Comparison of ENCODE assay signal across 10 cellular contexts in genomic region chr13:80337011-80337688, GRCh38. TPM values are rescaled to one million over a fixed set of nuclear protein-coding genes. Genes with fewer than 3 reads are reported as not detected.
DNase-seq lines count a peak whose midpoint lies in the region; ATAC-seq and TF ChIP-seq lines count a peak whose summit lies in the region.
"Had no signal": no experiment of that assay in that cellular context is flagged by ENCODE, and none has a peak within 500 bp of the region (broad histone marks: within the 10 kb centered on the region; RNA-seq: fewer than 3 reads in every experiment).

No MANE protein-coding gene starts in this region.

- peak; percentile 9 for ATAC-seq in Panc1
- no peak for ATAC-seq in GM21515 (IDR thresholded peaks at IDR 0.05; ENCODE audit: unreplicated experiment)
- ATAC-seq in GM18861 (IDR thresholded peaks at IDR 0.05; ENCODE audit: unreplicated experiment) = no peak

- peak overlapping the region in 1 of 2 experiments; percentile 78 for H3K14ac ChIP-seq in mesenchymal stem cell (ENCODE audit: low read length in 2 of 2)

- H3K36me3 Mint-ChIP-seq in endodermal cell (ENCODE audit: low read depth) = peaks cover 33% of the 10 kb centered on the region

- H3K4me1 ChIP-seq in Panc1 (ENCODE audit: control insufficient read depth, insufficient read depth, low read length) (peaks cover 13% of the 10 kb centered on the region; the same call in 1 of the 2 replicates), endodermal cell (ENCODE audit: control insufficient read depth, insufficient read depth, low read length) (no peaks in the 10 kb centered on the region), mesenchymal stem cell (ENCODE audit: control insufficient read depth, insufficient read depth, low read depth, low read length) (peaks cover 9% of the 10 kb centered on the region), tibial artery (peaks cover 0 to 42% (median 10%) of the 10 kb centered on the region in 4 donors)

- peaks cover 26% of the 10 kb centered on the region for H3K4me1 Mint-ChIP-seq in endodermal cell

- H3K4me2 ChIP-seq in mesenchymal stem cell (ENCODE audit: low read length, poor library complexity, severe bottlenecking) = peak overlapping the region; percentile 64

- H3K9ac ChIP-seq in endodermal cell (ENCODE audit: extremely low read depth, low read length, poor library complexity, severe bottlenecking) (peak overlapping the region; percentile 100), mesenchymal stem cell (ENCODE audit: low read length) (peak overlapping the region; percentile 98)

- CTCF ChIA-PET in Panc1 (lab: Charles Lee) = no interaction called here

- no TSS peak for BruUV-seq in Panc1 (replicated peaks; lab: Mats Ljungman, UMichigan)

- no peak overlapping the region for H3K4me3 Mint-ChIP-seq in endodermal cell
- H3K4me3 Mint-ChIP-seq: dendritic cell treated with granulocyte-macrophage colony-stimulating factor and Interleukin-4, amounts not matched to agents 40 ng/mL and 50 ng/mL, for 4 days had no signal

- H3K36me3 ChIP-seq in Panc1 (ENCODE audit: control insufficient read depth, insufficient read depth, low read length) (peaks cover 10% of the 10 kb centered on the region), endodermal cell (ENCODE audit: control insufficient read depth, insufficient read depth, low read length) (peaks cover 65% of the 10 kb centered on the region), mesenchymal stem cell (ENCODE audit: control insufficient read depth in 1 of 2, insufficient read depth in 2 of 2, low read depth in 1 of 2, low read length in 2 of 2) (peaks cover 13 to 47% of the 10 kb centered on the region in 2 experiments), tibial artery (peaks cover 14 to 21% (median 19%) of the 10 kb centered on the region in 3 donors)

- no peak overlapping the region for H4K8ac ChIP-seq in mesenchymal stem cell (ENCODE audit: low read length)

- H2AFZ ChIP-seq in mesenchymal stem cell (ENCODE audit: low read depth, low read length) = no peak overlapping the region

- H3K27ac ChIP-seq in Panc1 (ENCODE audit: low read length) (peak overlapping the region; percentile 96), endodermal cell (ENCODE audit: low read depth, low read length) (no peak overlapping the region), mesenchymal stem cell (ENCODE audit: low read length, poor library complexity, severe bottlenecking) (peak overlapping the region; percentile 51), tibial artery (peak overlapping the region; percentile 89 to 93)

- H3K27ac Mint-ChIP-seq in endodermal cell = peak overlapping the region; percentile 66
- H3K27ac Mint-ChIP-seq: dendritic cell treated with granulocyte-macrophage colony-stimulating factor and Interleukin-4, amounts not matched to agents 40 ng/mL and 50 ng/mL, for 4 days had no signal

- no peak overlapping the region for H2BK120ac ChIP-seq in mesenchymal stem cell (ENCODE audit: low read depth, low read length)

- H3K4me3 ChIP-seq in Panc1 (ENCODE audit: low read depth in 2 of 2, low read length in 2 of 2) = peak overlapping the region; percentile 90
- H3K4me3 ChIP-seq in endodermal cell (ENCODE audit: low read length) = peak overlapping the region; percentile 99
- peak overlapping the region; percentile 59 to 98 for H3K4me3 ChIP-seq in mesenchymal stem cell (ENCODE audit: insufficient read depth in 1 of 2, low read depth in 1 of 2, low read length in 2 of 2)
- peak overlapping the region; percentile 77 to 80 for H3K4me3 ChIP-seq in tibial artery

- peak overlapping the region in 1 of 2 experiments; percentile 86 for H3K23ac ChIP-seq in mesenchymal stem cell (ENCODE audit: low read length in 2 of 2)

- H3K27me3 Mint-ChIP-seq in endodermal cell (ENCODE audit: insufficient read depth) = no peaks in the 10 kb centered on the region

- no peak overlapping the region for H2BK15ac ChIP-seq in mesenchymal stem cell (ENCODE audit: low read depth, poor library complexity, severe bottlenecking)

- H3K18ac ChIP-seq in mesenchymal stem cell (ENCODE audit: low read depth in 1 of 2, low read length in 2 of 2) = peak overlapping the region in 1 of 2 experiments; percentile 75

- no peak overlapping the region for H2BK5ac ChIP-seq in mesenchymal stem cell (ENCODE audit: low read depth, low read length, poor library complexity, severe bottlenecking)

- intact Hi-C loops in Panc1 (cut with micrococcal nuclease; ENCODE audit: unreplicated experiment) = loop anchor here (10.0 kb wide), 2 partner anchors 202 to 292 kb away; no protein-coding TSS in a partner anchor
- intact Hi-C loops in tibial artery (cut with DNase I; ENCODE audit: low total_unique reads) = loop anchor here (10.0 kb wide), 2 partner anchors 212 to 292 kb away; no protein-coding TSS in a partner anchor

- H4K91ac ChIP-seq in mesenchymal stem cell (ENCODE audit: low read length) = peak overlapping the region; percentile 1

- no peak for DNase-seq in Panc1 (ENCODE audit: low read depth, low spot score)
- peak; percentile 56 for DNase-seq in endodermal cell
- no peak for DNase-seq in mesenchymal stem cell
- no peak for DNase-seq in tibial artery
- no peak for DNase-seq in stimulated activated naive CD4-positive, alpha-beta T cell treated with Interleukin-2 at 50 U/mL for 16 hours (lab: John Stamatoyannopoulos, UW)
- no peak for DNase-seq in 8988T
- DNase-seq: NCI-H2029 had no signal

- H3K9me3 Mint-ChIP-seq in endodermal cell = no peaks in the 10 kb centered on the region
- H3K9me3 Mint-ChIP-seq: dendritic cell treated with granulocyte-macrophage colony-stimulating factor and Interleukin-4, amounts not matched to agents 40 ng/mL and 50 ng/mL, for 4 days had no signal

- 31 to 43% methylated on average over 19 to 26 of the region's 26 CpGs for WGBS in endodermal cell (ENCODE audit: insufficient coverage in 1 of 2, insufficient read length in 1 of 2), 2 experiments
- WGBS in mesenchymal stem cell = 25% methylated on average over 26 of the region's 26 CpGs

- no peaks in the 10 kb centered on the region for H3K79me1 ChIP-seq in mesenchymal stem cell (replicated peaks; ENCODE audit: low read length, poor library complexity, severe bottlenecking)

- TF ChIP-seq CTCF in Panc1 (IDR thresholded peaks at IDR 0.05) (no peak), endodermal cell (conservative IDR thresholded peaks at IDR 0.05) (no peak), tibial artery (IDR thresholded peaks at IDR 0.05) (no peak)

- H2BK12ac ChIP-seq in mesenchymal stem cell (ENCODE audit: low read length in 2 of 2) = peak overlapping the region in 1 of 2 experiments; percentile 84

- in situ Hi-C loops in Panc1 (cut with HindIII; ENCODE audit: low pct_unique_long_range_greater_than_20kb, low sequenced_read_pairs) = no loop called here

- H3K4ac ChIP-seq in mesenchymal stem cell (ENCODE audit: low read depth in 1 of 2, low read length in 2 of 2) = peak overlapping the region in 1 of 2 experiments; percentile 74

- POLR2A ChIA-PET in Panc1 (lab: Charles Lee) = no interaction called here

- H3K27me3 ChIP-seq in Panc1 (ENCODE audit: control insufficient read depth, insufficient read depth, low read length) (no peaks in the 10 kb centered on the region), endodermal cell (ENCODE audit: control insufficient read depth, insufficient read depth, low read length, poor library complexity, severe bottlenecking) (no peaks in the 10 kb centered on the region), mesenchymal stem cell (ENCODE audit: control insufficient read depth in 1 of 2, insufficient read depth in 1 of 2, low read length in 2 of 2) (no peaks in the 10 kb centered on the region), tibial artery (no peaks in the 10 kb centered on the region)

- no peak overlapping the region for H2AK5ac ChIP-seq in mesenchymal stem cell (ENCODE audit: low read length, severe bottlenecking)

- H3K9me3 ChIP-seq in Panc1 (ENCODE audit: control insufficient read depth, insufficient read depth, low read depth, low read length) (no peaks in the 10 kb centered on the region), endodermal cell (ENCODE audit: control insufficient read depth, low read length) (peaks cover 6% of the 10 kb centered on the region), mesenchymal stem cell (ENCODE audit: control insufficient read depth, low read length) (no peaks in the 10 kb centered on the region), tibial artery (no peaks in the 10 kb centered on the region)

RNA-seq across cellular contexts. Expression of gene SPRY2, which starts 3.8 kb away (rescaled TPM):
- total RNA-seq in Panc1 (2021; ENCODE audit: unreplicated experiment) = 18.2 TPM
- 18.8 TPM for polyA plus RNA-seq in Panc1 (2012; ENCODE audit: insufficient read length)
- 10 to 100 TPM; 87.7 to 96.9 TPM for total RNA-seq in endodermal cell
- polyA plus RNA-seq in endodermal cell (2013, experiment 1 of 2) = 92.3 TPM
- 111 TPM for polyA plus RNA-seq in endodermal cell (2013, experiment 2 of 2)
- 38.9 TPM for polyA plus RNA-seq in mesenchymal stem cell (2013, experiment 1 of 2)
- polyA plus RNA-seq in mesenchymal stem cell (2013, experiment 2 of 2) = 38.8 TPM
